19 cellular contexts compared by ENCODE assay signal in genomic region chr13:79628463-79628862, GRCh38.
"Had no signal": no experiment of that assay in that cellular context is flagged by ENCODE, and none has a peak within 500 bp of the region (broad histone marks: within the 10 kb centered on the region; RNA-seq: fewer than 3 reads in every experiment).

No MANE protein-coding gene starts in this region.

- H3K27me3 ChIP-seq: left lung, tibial artery had no signal

- H3K4me1 ChIP-seq: tibial artery had no signal

- H3K4me3 ChIP-seq: left lung, lung, tibial artery had no signal

- H3K36me3 ChIP-seq: left lung, tibial artery had no signal

- H3K9me3 ChIP-seq: left lung, tibial artery had no signal

- ATAC-seq: left lung; natural killer cell treated with Interleukin-12 subunit alpha and Interleukin-12 subunit beta and Interleukin-15 and Interleukin-18, amount 100 ng/mL, for 72 hours; stimulated activated effector memory CD8-positive, alpha-beta T cell treated with anti-CD3 and anti-CD28 coated beads, Interleukin-12 subunit alpha, Interleukin-12 subunit beta, amount 100 ng/mL, for 72 hours; stimulated activated naive CD8-positive, alpha-beta T cell treated with anti-CD3 and anti-CD28 coated beads, Interleukin-15, amount 100 ng/mL, for 72 hours had no signal

- H3K27ac ChIP-seq: left lung, tibial artery had no signal

- DNase-seq: activated CD4-positive, alpha-beta memory T cell treated with anti-CD3 and anti-CD28 coated beads for 36 hours; activated CD4-positive, alpha-beta T cell treated with anti-CD3 and anti-CD28 coated beads for 48 hours; activated effector memory CD4-positive, alpha-beta T cell treated with anti-CD3 and anti-CD28 coated beads, Interleukin-2, amount 50 U/mL, for 16 hours; activated naive CD4-positive, alpha-beta T cell treated with anti-CD3 and anti-CD28 coated beads, Interleukin-2, amount 10 ng/mL, durations not matched to agents 7 days and 5 days; activated T-cell treated with anti-CD3 and anti-CD28 coated beads, Interleukin-2, amount 50 U/mL, for 48 hours; anterior cingulate cortex; caudate nucleus; dermis blood vessel endothelial cell; effector CD8-positive, alpha-beta T cell; erythroblast; hypothalamus; left lung; stimulated activated CD4-positive, alpha-beta T cell treated with anti-CD3 and anti-CD28 coated beads, Interleukin-1b, Interleukin-23, amount 100 ng/mL, for 48 hours; stimulated activated naive CD8-positive, alpha-beta T cell treated with anti-CD3 and anti-CD28 coated beads, Interleukin-15, amount 100 ng/mL, for 72 hours; T1000; tibial artery had no signal
